21 cellular contexts compared by ENCODE assay signal in the genomic region with DNA sequence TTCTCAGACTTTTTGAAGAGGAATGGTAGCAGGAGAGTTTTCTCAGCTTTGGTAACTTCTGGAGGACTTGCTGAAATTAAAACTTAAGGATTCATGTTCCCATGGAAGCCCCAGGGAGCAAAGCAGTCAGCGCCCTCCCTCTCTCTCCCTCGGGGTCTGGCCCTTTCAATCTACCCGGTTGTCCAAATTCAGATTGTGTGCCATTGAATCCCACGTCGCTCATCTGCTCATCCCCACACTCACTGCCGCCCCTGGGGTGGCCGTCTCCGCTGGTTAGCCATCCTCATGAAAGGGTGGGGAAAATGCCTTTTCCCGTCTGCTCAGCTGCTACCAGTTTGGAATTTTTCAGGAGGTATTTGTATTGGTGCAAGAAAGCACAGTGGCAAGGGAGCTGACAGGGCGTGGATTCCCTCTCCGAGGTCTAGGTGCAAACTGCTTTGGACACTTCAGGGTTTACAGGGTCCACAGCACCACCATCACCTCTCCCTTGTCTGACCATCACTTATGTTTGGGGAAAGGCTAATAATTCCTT. TPM values are rescaled to one million over a fixed set of nuclear protein-coding genes. Genes with fewer than 3 reads are reported as not detected.
A peak's percentile ranks its signal among the peaks of the same experiment; 100 is the strongest.
DNase-seq lines count a peak whose midpoint lies in the region; ATAC-seq, FAIRE-seq and TF ChIP-seq lines count a peak whose summit lies in the region.
"Had no signal": no experiment of that assay in that cellular context is flagged by ENCODE, and none has a peak within 500 bp of the region (broad histone marks: within the 10 kb centered on the region; RNA-seq: fewer than 3 reads in every experiment).

No MANE protein-coding gene starts in this region.

- peak overlapping the region; percentile 69 for H3K4me2 ChIP-seq in PC-9
- H3K4me2 ChIP-seq: KMS-11 had no signal

- no peaks in the 10 kb centered on the region for H3K9me2 ChIP-seq in PC-9 (ENCODE audit: insufficient read depth)

- POLR2A ChIA-PET in PC-9 (lab: Charles Lee; ENCODE audit: unreplicated experiment), result no interaction called here

- DNase-seq in PC-9, result no peak
- no peak for DNase-seq in glutamatergic neuron
- DNase-seq in omental fat pad (ENCODE audit: low spot score), result no peak
- no peak for DNase-seq in GM03348 (ENCODE audit: low spot score)
- DNase-seq in GM12891 (ENCODE audit: insufficient read length, low spot score), result no peak
- DNase-seq: activated naive CD8-positive, alpha-beta T cell treated with anti-CD3 and anti-CD28 coated beads, Interleukin-2, amount 10 ng/mL, durations not matched to agents 7 days and 5 days; cortex of kidney; left cardiac atrium; MV-4-11 had no signal

- peaks cover 4% of the 10 kb centered on the region for H3K27me3 Mint-ChIP-seq in glutamatergic neuron (ENCODE audit: unreplicated experiment)

- H3K79me2 ChIP-seq in ACC112 (ENCODE audit: control insufficient read depth, insufficient read depth, low read length, unreplicated experiment), result no peaks in the 10 kb centered on the region
- no peaks in the 10 kb centered on the region for H3K79me2 ChIP-seq in PC-9 (ENCODE audit: low read depth)

- peaks cover 14% of the 10 kb centered on the region; the same call in 1 of the 2 replicates for H3F3A ChIP-seq in PC-9 (ENCODE audit: insufficient read depth, low read depth)

- TF ChIP-seq CTCF in PC-9 (conservative IDR thresholded peaks at IDR 0.05) (no peak), glutamatergic neuron (IDR thresholded peaks at IDR 0.05; ENCODE audit: partially characterized antibody, unreplicated experiment) (no peak), omental fat pad (IDR thresholded peaks at IDR 0.05) (no peak)

- intact Hi-C loops in PC-9 (cut with micrococcal nuclease; ENCODE audit: unreplicated experiment), result loop anchor here (2.0 to 5.0 kb wide), 3 partner anchors 238 to 891 kb away; no protein-coding TSS in a partner anchor

- CTCF ChIA-PET in PC-9 (lab: Charles Lee), result interaction anchor here (0.7 kb wide), 1 partner anchor 238 kb away, joined by 5 read pairs; no protein-coding TSS in a partner anchor

- no peak overlapping the region for H2AFZ ChIP-seq in ACC112 (ENCODE audit: low read length, unreplicated experiment)
- H2AFZ ChIP-seq in PC-9, result no peak overlapping the region

- no peak overlapping the region for H3K4me3 ChIP-seq in ACC112 (ENCODE audit: low read depth, low read length)
- H3K4me3 ChIP-seq in PC-9, result no peak overlapping the region; the same call in 1 of the 2 replicates
- H3K4me3 ChIP-seq: vagina had no signal

- no peaks in the 10 kb centered on the region for H3K36me3 Mint-ChIP-seq in glutamatergic neuron (ENCODE audit: unreplicated experiment)
- H3K36me3 Mint-ChIP-seq: activated naive CD8-positive, alpha-beta T cell treated with anti-CD3 and anti-CD28 coated beads, Interleukin-2, amount 10 ng/mL, durations not matched to agents 7 days and 5 days; brain; CD4-positive, CD25-positive, alpha-beta regulatory T cell had no signal

- H3K27me3 ChIP-seq in ACC112 (ENCODE audit: insufficient read depth, low read length) (no peaks in the 10 kb centered on the region), PC-9 (ENCODE audit: insufficient read depth, low read depth) (no peaks in the 10 kb centered on the region)
- H3K27me3 ChIP-seq: vagina had no signal

- H3K27ac Mint-ChIP-seq in glutamatergic neuron (ENCODE audit: unreplicated experiment), result no peak overlapping the region
- H3K27ac Mint-ChIP-seq: activated CD4-positive, alpha-beta T cell treated with anti-CD3 and anti-CD28 coated beads, Interleukin-2, amount 10 ng/mL, durations not matched to agents 24 days and 14 days; activated naive CD8-positive, alpha-beta T cell treated with anti-CD3 and anti-CD28 coated beads, Interleukin-2, amount 10 ng/mL, durations not matched to agents 7 days and 5 days; activated T-helper 17 cell treated with anti-CD3 and anti-CD28 coated beads, Interleukin-2, amount 50 U/mL, for 72 hours; CD4-positive, CD25-positive, alpha-beta regulatory T cell; T-helper 1 cell treated with Interleukin-12 subunit alpha and Interleukin-12 subunit beta and Interleukin-4 antibody, amounts not matched to agents 30 μg/mL and 1 μg/mL, for 36 hours had no signal

- no peak for FAIRE-seq in GM12891 (lab: Jason Lieb, UNC)
- FAIRE-seq: GM12892 had no signal

- H3K4me1 ChIP-seq in ACC112 (ENCODE audit: control insufficient read depth, insufficient read depth, low read length, unreplicated experiment), result peaks cover 54% of the 10 kb centered on the region
- peaks cover 11% of the 10 kb centered on the region for H3K4me1 ChIP-seq in PC-9 (replicated peaks; ENCODE audit: insufficient read depth)
- H3K4me1 ChIP-seq: vagina had no signal

- ATAC-seq in omental fat pad (ENCODE audit: low FRiP score), result peak; percentile 20
- no peak for ATAC-seq in HG02642 (IDR thresholded peaks at IDR 0.05; ENCODE audit: poor library complexity, unreplicated experiment)
- no peak for ATAC-seq in HG03159 (IDR thresholded peaks at IDR 0.05; ENCODE audit: unreplicated experiment)
- ATAC-seq: activated T-helper 17 cell treated with anti-CD3 and anti-CD28 coated beads, Interleukin-2, amount 50 U/mL, for 72 hours had no signal

- H3K9me3 ChIP-seq in PC-9 (ENCODE audit: insufficient read depth, low read depth), result 0 out of 2 replicates have a peak, but pooled peaks cover 6% of the 10 kb centered on the region
- H3K9me3 ChIP-seq: neutrophil, vagina had no signal

- TF ChIP-seq POLR2A in GM12891 (IDR thresholded peaks at IDR 0.05; ENCODE audit: low read depth, low read length), result no peak

- H3K4me1 Mint-ChIP-seq in glutamatergic neuron (ENCODE audit: low read depth, unreplicated experiment), result peaks cover 6% of the 10 kb centered on the region
- H3K4me1 Mint-ChIP-seq: activated T-helper 17 cell treated with anti-CD3 and anti-CD28 coated beads, Interleukin-2, amount 50 U/mL, for 72 hours had no signal

- no TSS peak for BruUV-seq in PC-9 (replicated peaks; lab: Mats Ljungman, UMichigan)

- no peaks in the 10 kb centered on the region for H3K36me3 ChIP-seq in ACC112 (ENCODE audit: insufficient read depth, low read length)
- H3K36me3 ChIP-seq in PC-9 (ENCODE audit: low read depth), result no peaks in the 10 kb centered on the region
- H3K36me3 ChIP-seq: neutrophil, vagina had no signal

- peak overlapping the region; percentile 38 for H3K4me3 Mint-ChIP-seq in glutamatergic neuron (ENCODE audit: unreplicated experiment)
- H3K4me3 Mint-ChIP-seq: activated CD4-positive, alpha-beta T cell treated with anti-CD3 and anti-CD28 coated beads, Interleukin-2, amount 10 ng/mL, durations not matched to agents 24 days and 14 days; activated T-helper 17 cell treated with anti-CD3 and anti-CD28 coated beads, Interleukin-2, amount 50 U/mL, for 72 hours; CD4-positive, CD25-positive, alpha-beta regulatory T cell; T-helper 1 cell treated with Interleukin-12 subunit alpha and Interleukin-12 subunit beta and Interleukin-4 antibody, amounts not matched to agents 30 μg/mL and 1 μg/mL, for 36 hours had no signal

- H3K9me3 Mint-ChIP-seq in glutamatergic neuron (ENCODE audit: unreplicated experiment), result peaks cover 2% of the 10 kb centered on the region
- H3K9me3 Mint-ChIP-seq: activated CD4-positive, alpha-beta T cell treated with anti-CD3 and anti-CD28 coated beads, Interleukin-2, amount 10 ng/mL, durations not matched to agents 24 days and 14 days; activated naive CD8-positive, alpha-beta T cell treated with anti-CD3 and anti-CD28 coated beads, Interleukin-2, amount 10 ng/mL, durations not matched to agents 7 days and 5 days; activated T-helper 17 cell treated with anti-CD3 and anti-CD28 coated beads, Interleukin-2, amount 50 U/mL, for 72 hours; brain; T-helper 1 cell treated with Interleukin-12 subunit alpha and Interleukin-12 subunit beta and Interleukin-4 antibody, amounts not matched to agents 30 μg/mL and 1 μg/mL, for 36 hours had no signal

- no peaks in the 10 kb centered on the region for H4K20me1 ChIP-seq in PC-9 (ENCODE audit: insufficient read depth)

- H3K27ac ChIP-seq in ACC112 (ENCODE audit: low read depth, low read length) (peak overlapping the region; percentile 90), PC-9 (no peak overlapping the region)
- H3K27ac ChIP-seq: KMS-11, neutrophil, vagina had no signal

TF ChIP-seq in GM12891, 5 proteins besides CTCF, POLR2A, EP300 and RAD21:
- no peak for TF ChIP-seq POLR2AphosphoS5 (IDR thresholded peaks at IDR 0.05; ENCODE audit: low read depth, low read length)
- no peak for TF ChIP-seq POU2F2 (IDR thresholded peaks at IDR 0.05; ENCODE audit: low read depth, low read length)
- no peak for TF ChIP-seq SPI1 (IDR thresholded peaks at IDR 0.05; ENCODE audit: low read depth, low read length)
- TF ChIP-seq PAX5 (IDR thresholded peaks at IDR 0.05; ENCODE audit: insufficient read depth, low read length, severe bottlenecking), result no peak
- no peak for TF ChIP-seq TAF1 (IDR thresholded peaks at IDR 0.05; ENCODE audit: low read depth, low read length)
TF ChIP-seq in GM12891: peak in this region for 0.

RNA-seq across cellular contexts. Expression of a gene that starts 27.1 kb away (rescaled TPM):
- total RNA-seq in PC-9 (2021), result 127 and 163 TPM in 2 replicates
- 33.0 TPM for total RNA-seq in glutamatergic neuron (ENCODE audit: unreplicated experiment)
- total RNA-seq in omental fat pad, result 100 to 1,000 TPM in 1 of 4 donors, 10 to 100 TPM in 3; 88.1 to 118 (median 95.6) TPM
- 19.8 TPM for polyA plus RNA-seq in GM12891 (2012; ENCODE audit: low read depth, missing spikeins)

RNA-seq across cellular contexts. Expression of a gene that starts 52.5 kb away (rescaled TPM):
- total RNA-seq in PC-9 (2021), result 66.8 and 80.9 TPM in 2 replicates
- total RNA-seq in glutamatergic neuron (ENCODE audit: unreplicated experiment), result 4.2 TPM
- total RNA-seq in omental fat pad, result 10 to 100 TPM; 24.1 to 50.1 (median 37.3) TPM
- 15.0 TPM for polyA plus RNA-seq in GM12891 (2012; ENCODE audit: low read depth, missing spikeins)
